Comparison of ENCODE assay signal across 15 cellular contexts in the genomic region with DNA sequence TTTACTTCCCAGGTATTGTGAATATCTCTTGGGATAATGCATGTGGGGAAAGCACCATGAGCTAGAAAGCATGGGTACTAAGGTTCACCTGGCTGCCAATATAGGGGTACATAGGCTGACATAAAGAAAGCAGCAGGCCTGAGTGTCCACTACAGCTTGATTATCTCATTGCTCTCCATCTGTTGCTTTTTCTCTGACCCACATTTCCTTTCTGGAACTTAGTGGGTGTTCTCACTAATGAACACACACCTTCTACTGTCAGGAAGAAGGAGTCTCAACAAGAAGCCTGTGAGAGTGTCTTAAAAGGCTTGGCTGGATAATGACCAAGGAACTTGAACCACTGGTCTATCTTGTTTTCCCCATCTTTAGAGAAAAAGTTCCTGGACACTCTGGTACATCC.
A peak's percentile ranks its signal among the peaks of the same experiment; 100 is the strongest.
DNase-seq lines count a peak whose midpoint lies in the region; ATAC-seq lines count a peak whose summit lies in the region.
"Had no signal": no experiment of that assay in that cellular context is flagged by ENCODE, and none has a peak within 500 bp of the region (broad histone marks: within the 10 kb centered on the region; RNA-seq: fewer than 3 reads in every experiment).

No MANE protein-coding gene starts in this region.

- no peak overlapping the region for H3K27ac Mint-ChIP-seq in activated T-cell treated with anti-CD3 and anti-CD28 coated beads, Interleukin-2, amount 50 U/mL, for 72 hours
- H3K27ac Mint-ChIP-seq: B cell; CD4-positive, alpha-beta T cell; CD8-positive, alpha-beta T cell had no signal

- no peaks in the 10 kb centered on the region for H3K36me3 Mint-ChIP-seq in activated T-cell treated with anti-CD3 and anti-CD28 coated beads, Interleukin-2, amount 50 U/mL, for 72 hours (ENCODE audit: insufficient read depth in 2 of 2)
- H3K36me3 Mint-ChIP-seq: CD8-positive, alpha-beta T cell had no signal

- in situ Hi-C loops in G401 (cut with HindIII; ENCODE audit: low sequenced_read_pairs) = no loop called here

- no peak overlapping the region for H3K4me3 Mint-ChIP-seq in activated T-cell treated with anti-CD3 and anti-CD28 coated beads, Interleukin-2, amount 50 U/mL, for 72 hours
- H3K4me3 Mint-ChIP-seq: B cell; CD4-positive, alpha-beta T cell; CD8-positive, alpha-beta T cell had no signal

- H3K9me3 Mint-ChIP-seq in activated T-cell treated with anti-CD3 and anti-CD28 coated beads, Interleukin-2, amount 50 U/mL, for 72 hours = no peaks in the 10 kb centered on the region
- H3K9me3 Mint-ChIP-seq: CD4-positive, alpha-beta T cell; CD8-positive, alpha-beta T cell had no signal

- DNase-seq in G401 (ENCODE audit: low spot score) (peak; percentile 94), cerebellar cortex (ENCODE audit: low spot score) (peak; percentile 93), cerebellum (ENCODE audit: low spot score) (peak; percentile 76), NCI-H748 (lab: John Stamatoyannopoulos, UW; ENCODE audit: unreplicated experiment) (no peak)
- DNase-seq in activated T-cell treated with anti-CD3 and anti-CD28 coated beads, Interleukin-2, amount 50 U/mL, for 72 hours = no peak
- DNase-seq: AML-193; Caco-2; Calu3; CD4-positive, alpha-beta T cell; CD8-positive, alpha-beta T cell; DMS79 treated with DMSO at 0.1 percent for 48 hours; GDM1 had no signal

- ATAC-seq in activated T-cell treated with anti-CD3 and anti-CD28 coated beads, Interleukin-2, amount 50 U/mL, for 72 hours (replicated peaks in 1 of 2) = no peak
- ATAC-seq: A549; CD8-positive, alpha-beta T cell; GM12878 had no signal

- H3K4me1 Mint-ChIP-seq in activated T-cell treated with anti-CD3 and anti-CD28 coated beads, Interleukin-2, amount 50 U/mL, for 72 hours (ENCODE audit: low read depth) = no peaks in the 10 kb centered on the region
- H3K4me1 Mint-ChIP-seq: B cell had no signal

- no peaks in the 10 kb centered on the region for H3K27me3 Mint-ChIP-seq in activated T-cell treated with anti-CD3 and anti-CD28 coated beads, Interleukin-2, amount 50 U/mL, for 72 hours (ENCODE audit: low read depth)
- H3K27me3 Mint-ChIP-seq: B cell; CD4-positive, alpha-beta T cell had no signal

Comparison
In these comparisons a context has a peak if more than half of its experiments do, and no peak if none do; other contexts are left out.
1. DNase-seq: peak in G401 (single experiment), cerebellar cortex (single experiment) and cerebellum (single experiment); none in NCI-H748 (single experiment) and activated T-cell treated with anti-CD3 and anti-CD28 coated beads, Interleukin-2, amount 50 U/mL, for 72 hours (0 of 2).